ENCODE assay signal across 1 cellular context in the genomic region with DNA sequence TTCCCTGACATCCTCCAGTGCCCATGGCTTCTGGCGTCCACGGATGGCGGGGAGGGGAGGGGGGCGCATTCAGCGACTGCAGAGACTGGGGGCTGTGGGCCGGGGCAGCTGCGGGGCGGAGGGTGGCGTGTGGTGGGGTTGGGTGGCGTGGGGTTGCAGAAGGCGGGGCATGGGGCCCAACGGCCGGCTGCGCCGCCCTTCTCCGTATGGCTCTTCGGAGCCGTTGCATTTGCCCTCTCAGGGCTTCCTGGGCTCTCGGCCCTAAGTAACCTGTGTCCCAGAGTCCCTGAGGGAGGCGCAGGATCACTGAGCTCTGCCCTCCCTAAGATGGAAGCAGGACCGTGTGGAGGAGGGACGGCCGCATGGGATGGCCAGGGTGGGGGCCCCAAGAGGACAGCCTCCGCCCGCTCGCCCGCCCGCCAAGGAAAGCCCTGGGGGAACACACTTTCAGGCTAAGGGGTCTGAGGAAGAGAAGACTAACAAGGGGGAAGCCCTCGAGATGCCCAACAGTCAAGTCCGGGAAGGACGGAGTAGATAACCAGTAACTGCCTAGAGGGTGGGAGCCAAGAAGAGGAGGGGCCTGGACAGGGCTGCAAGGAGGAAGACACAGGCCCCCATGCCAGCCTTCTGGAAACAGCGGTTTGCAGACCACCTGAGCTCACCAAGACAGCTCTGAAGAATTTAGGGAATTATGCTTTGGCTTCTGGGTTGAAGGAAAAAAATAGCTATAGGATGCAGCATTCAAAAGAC.
TF ChIP-seq lines count a peak whose summit lies in the region.

No MANE protein-coding gene starts in this region.

TF ChIP-seq in endothelial cell of umbilical vein, 7 proteins besides CTCF, POLR2A, EP300 and RAD21:
- TF ChIP-seq FOS (IDR thresholded peaks at IDR 0.05; ENCODE audit: borderline replicate concordance, insufficient read depth, low read length) (no peak), MAX (IDR thresholded peaks at IDR 0.05; ENCODE audit: insufficient read depth, insufficient read length) (no peak), GATA2 (IDR thresholded peaks at IDR 0.05; ENCODE audit: insufficient read depth, insufficient read length, low read depth, low read length) (no peak), JUN (IDR thresholded peaks at IDR 0.05; ENCODE audit: borderline replicate concordance, insufficient read depth, insufficient read length, low read depth) (no peak), POLR2AphosphoS5 (IDR thresholded peaks at IDR 0.05; ENCODE audit: insufficient read depth, low read depth, low read length) (no peak), MYC (IDR thresholded peaks at IDR 0.05; ENCODE audit: low read depth, low read length) (no peak)
